ENCODE assay signal across 20 cellular contexts in genomic region chr16:53717577-53717976, GRCh38. TPM values are rescaled to one million over a fixed set of nuclear protein-coding genes. Genes with fewer than 3 reads are reported as not detected.
A peak's percentile ranks its signal among the peaks of the same experiment; 100 is the strongest.
DNase-seq lines count a peak whose midpoint lies in the region; ATAC-seq, FAIRE-seq and TF ChIP-seq lines count a peak whose summit lies in the region.
"Had no signal": no experiment of that assay in that cellular context is flagged by ENCODE, and none has a peak within 500 bp of the region (broad histone marks: within the 10 kb centered on the region; RNA-seq: fewer than 3 reads in every experiment).

No MANE protein-coding gene starts in this region.

- no peaks in the 10 kb centered on the region for H3K9me3 ChIP-seq in SK-N-SH
- H3K9me3 ChIP-seq in subcutaneous abdominal adipose tissue (ENCODE audit: control insufficient read depth in 5 of 5, low read length in 5 of 5): no peaks in the 10 kb centered on the region
- H3K9me3 ChIP-seq: BLaER1, Caco-2, HAP-1 had no signal

- H3K36me3 ChIP-seq in SK-N-SH (replicated peaks in 1 of 2; ENCODE audit: control insufficient read depth in 1 of 2, insufficient read depth in 2 of 2, low read length in 1 of 2) (peaks cover 0 to 7% of the 10 kb centered on the region in 2 experiments), subcutaneous abdominal adipose tissue (ENCODE audit: control insufficient read depth in 5 of 5, insufficient read depth in 5 of 5, low read length in 5 of 5) (peaks cover 0 to 2% (median 0%) of the 10 kb centered on the region in 5 donors)
- H3K36me3 ChIP-seq: HAP-1 had no signal

- peaks cover 81% of the 10 kb centered on the region for H3K79me2 ChIP-seq in SK-N-SH (ENCODE audit: insufficient read depth)

- no peak overlapping the region for H3K4me2 ChIP-seq in SK-N-SH
- H3K4me2 ChIP-seq: BLaER1 had no signal

- H3K9ac ChIP-seq in SK-N-SH (no peak overlapping the region), subcutaneous abdominal adipose tissue (ENCODE audit: low read length in 5 of 5) (no peak overlapping the region)
- H3K9ac ChIP-seq: BLaER1 had no signal

- TF ChIP-seq RAD21 in SK-N-SH (IDR thresholded peaks at IDR 0.05; ENCODE audit: low read length): no peak

- H4K20me1 ChIP-seq in SK-N-SH (ENCODE audit: insufficient read depth): no peaks in the 10 kb centered on the region; the same call in 1 of the 2 replicates

- ATAC-seq in HG03097 (IDR thresholded peaks at IDR 0.05; ENCODE audit: low FRiP score, unreplicated experiment) (no peak), GM19467 (IDR thresholded peaks at IDR 0.05; ENCODE audit: unreplicated experiment) (no peak)
- ATAC-seq: CD8-positive, alpha-beta T cell had no signal

- H2AFZ ChIP-seq in SK-N-SH (ENCODE audit: low read depth): no peak overlapping the region

- H3K27ac ChIP-seq in SK-N-SH (ENCODE audit: low read depth in 2 of 2, low read length in 1 of 2) (no peak overlapping the region), subcutaneous abdominal adipose tissue (ENCODE audit: low read depth, low read length) (peak overlapping the region; percentile 25)
- H3K27ac ChIP-seq: BLaER1, C4-2B had no signal

- WGBS in SK-N-SH (ENCODE audit: low lambda C conversion rate): 78% methylated on average over 3 of the region's 3 CpGs

- no peaks in the 10 kb centered on the region for H3K27me3 ChIP-seq in SK-N-SH (ENCODE audit: insufficient read depth)
- no peaks in the 10 kb centered on the region for H3K27me3 ChIP-seq in subcutaneous abdominal adipose tissue (ENCODE audit: control insufficient read depth in 5 of 5, insufficient read depth in 4 of 5, low read length in 5 of 5)
- H3K27me3 ChIP-seq: BLaER1 had no signal

- H3K4me3 ChIP-seq in SK-N-SH (ENCODE audit: low read depth in 2 of 2, low read length in 1 of 2) (no peak overlapping the region), subcutaneous abdominal adipose tissue (ENCODE audit: low read depth in 1 of 5, low read length in 5 of 5) (no peak overlapping the region)
- H3K4me3 ChIP-seq: BLaER1, HAP-1 had no signal

- CTCF ChIA-PET in SK-N-SH (lab: Yijun Ruan, JAX): no interaction called here

- FAIRE-seq in A204.1 (lab: Jason Lieb, UNC): peak; percentile 51
- FAIRE-seq in islet of Langerhans (lab: Jason Lieb, UNC): peak; percentile 96
- FAIRE-seq: GM12892, GM19239, H54 had no signal

- TF ChIP-seq EP300 in SK-N-SH (IDR thresholded peaks at IDR 0.05; ENCODE audit: borderline replicate concordance in 1 of 2, low read depth in 1 of 2, low read length in 1 of 2): peak in 1 of 2 experiments; percentile 54; a peak in 1 of 4 replicates

- H3K4me1 ChIP-seq in SK-N-SH (ENCODE audit: control insufficient read depth in 1 of 2, insufficient read depth in 2 of 2, low read depth in 1 of 2, low read length in 1 of 2): peaks cover 5 to 13% of the 10 kb centered on the region in 2 experiments; a peak in 3 of 4 replicates
- H3K4me1 ChIP-seq in subcutaneous abdominal adipose tissue (ENCODE audit: control insufficient read depth in 5 of 5, insufficient read depth in 5 of 5, low read length in 5 of 5): peaks cover 0 to 56% (median 29%) of the 10 kb centered on the region in 5 donors
- H3K4me1 ChIP-seq: BLaER1 had no signal

- POLR2A ChIA-PET in SK-N-SH (lab: Yijun Ruan, JAX): no interaction called here

- H3F3A ChIP-seq in SK-N-SH (replicated peaks; ENCODE audit: insufficient read depth): no peaks in the 10 kb centered on the region

- TF ChIP-seq CTCF in SK-N-SH (IDR thresholded peaks at IDR 0.05): no peak

- H3K9me2 ChIP-seq in SK-N-SH: no peaks in the 10 kb centered on the region

- DNase-seq in SK-N-SH: no peak
- DNase-seq in activated CD4-positive, alpha-beta T cell treated with anti-CD3 and anti-CD28 coated beads, Interleukin-2, amount 50 U/mL, for 48 hours: no peak
- DNase-seq: Caco-2; CD4-positive, CD25-positive, alpha-beta regulatory T cell; CD8-positive, alpha-beta T cell; DMS153; DND-41; GOT3; HFFc6 had no signal

TF ChIP-seq in SK-N-SH, 30 proteins besides CTCF, POLR2A, EP300 and RAD21:
- TF ChIP-seq RXRA (IDR thresholded peaks at IDR 0.05; ENCODE audit: borderline replicate concordance, low read depth) (no peak), GATA2 (CRISPR knock-in tag; IDR thresholded peaks at IDR 0.05) (peak; percentile 50; the same call in 1 of the 2 replicates), RCOR1 (IDR thresholded peaks at IDR 0.05; ENCODE audit: low read length) (peak; percentile 83)

RNA-seq across cellular contexts. Expression of gene FTO, which starts 13.6 kb away (rescaled TPM):
- 41.2 and 49.8 TPM in 2 replicates for polyA plus RNA-seq in SK-N-SH (2012; rRNA removed)
- polyA plus RNA-seq in SK-N-SH (2012; cell fraction: cytosol; rRNA removed): 45.9 and 46.5 TPM in 2 replicates
- polyA plus RNA-seq in SK-N-SH (2012; cell fraction: nucleus; rRNA removed): 19.0 and 26.9 TPM in 2 replicates

RNA-seq across cellular contexts. Expression of gene RPGRIP1L, which starts 13.9 kb away (rescaled TPM):
- 5.7 and 6.5 TPM in 2 replicates for polyA plus RNA-seq in SK-N-SH (2012; rRNA removed)
- 7.4 and 9.9 TPM in 2 replicates for polyA plus RNA-seq in SK-N-SH (2012; cell fraction: cytosol; rRNA removed)
- 4.4 and 9.0 TPM in 2 replicates for polyA plus RNA-seq in SK-N-SH (2012; cell fraction: nucleus; rRNA removed)
